ENCODE assay signal across 8 cellular contexts in genomic region chr9:69421908-69422801, GRCh38.
A peak's percentile ranks its signal among the peaks of the same experiment; 100 is the strongest.
DNase-seq lines count a peak whose midpoint lies in the region; ATAC-seq lines count a peak whose summit lies in the region.

No MANE protein-coding gene starts in this region.

- no peaks in the 10 kb centered on the region for H3K27me3 Mint-ChIP-seq in activated naive CD8-positive, alpha-beta T cell treated with anti-CD3 and anti-CD28 coated beads, Interleukin-2, amount 10 ng/mL, durations not matched to agents 7 days and 5 days

- H3K27ac Mint-ChIP-seq in activated naive CD8-positive, alpha-beta T cell treated with anti-CD3 and anti-CD28 coated beads, Interleukin-2, amount 10 ng/mL, durations not matched to agents 7 days and 5 days: no peak overlapping the region

- H3K4me3 Mint-ChIP-seq in activated naive CD8-positive, alpha-beta T cell treated with anti-CD3 and anti-CD28 coated beads, Interleukin-2, amount 10 ng/mL, durations not matched to agents 7 days and 5 days: no peak overlapping the region

- ATAC-seq in GM18502 (IDR thresholded peaks at IDR 0.05; ENCODE audit: poor library complexity, unreplicated experiment) (peak; percentile 64), Right ventricle myocardium superior (ENCODE audit: poor library complexity) (peak; percentile 92), HG03521 (IDR thresholded peaks at IDR 0.05; ENCODE audit: unreplicated experiment) (no peak)
- peak; percentile 50 for ATAC-seq in activated naive CD8-positive, alpha-beta T cell treated with anti-CD3 and anti-CD28 coated beads, Interleukin-2, amount 10 ng/mL, durations not matched to agents 7 days and 5 days (ENCODE audit: low read depth)

- intact Hi-C loops in Right ventricle myocardium superior (cut with DNase I): loop anchor here (2.0 to 10.0 kb wide), 3 partner anchors 125 to 493 kb away; no protein-coding TSS in a partner anchor

- DNase-seq in AG08396 (ENCODE audit: low spot score) (peak; percentile 83), Kasumi-1 (lab: John Stamatoyannopoulos, UW) (peak; percentile 53 to 60), RKO (ENCODE audit: low spot score) (peak; percentile 52), Right ventricle myocardium superior (peak; percentile 55), pons (ENCODE audit: low spot score) (peak; percentile 88)
- peak; percentile 33 for DNase-seq in activated naive CD8-positive, alpha-beta T cell treated with anti-CD3 and anti-CD28 coated beads, Interleukin-2, amount 10 ng/mL, durations not matched to agents 7 days and 5 days

- H3K36me3 Mint-ChIP-seq in activated naive CD8-positive, alpha-beta T cell treated with anti-CD3 and anti-CD28 coated beads, Interleukin-2, amount 10 ng/mL, durations not matched to agents 7 days and 5 days: no peaks in the 10 kb centered on the region

- H3K9me3 Mint-ChIP-seq in activated naive CD8-positive, alpha-beta T cell treated with anti-CD3 and anti-CD28 coated beads, Interleukin-2, amount 10 ng/mL, durations not matched to agents 7 days and 5 days: no peaks in the 10 kb centered on the region

- H3K4me1 Mint-ChIP-seq in activated naive CD8-positive, alpha-beta T cell treated with anti-CD3 and anti-CD28 coated beads, Interleukin-2, amount 10 ng/mL, durations not matched to agents 7 days and 5 days: no peaks in the 10 kb centered on the region

- POLR2A ChIA-PET in activated naive CD8-positive, alpha-beta T cell treated with anti-CD3 and anti-CD28 coated beads, Interleukin-2, amount 10 ng/mL, durations not matched to agents 7 days and 5 days (lab: Charles Lee): no interaction called here

Comparison
In these comparisons a context has a peak if more than half of its experiments do, and no peak if none do; other contexts are left out.
1. DNase-seq: peak in every context shown above with its lines; median percentile 88 in pons; 83 in AG08396; 56 in Kasumi-1; 55 in Right ventricle myocardium superior; 52 in RKO; 33 in activated naive CD8-positive, alpha-beta T cell treated with anti-CD3 and anti-CD28 coated beads, Interleukin-2, amount 10 ng/mL, durations not matched to agents 7 days and 5 days.